ENCODE assay signal across 13 cellular contexts in genomic region chr9:93300175-93300572, GRCh38.
"Had no signal": no experiment of that assay in that cellular context is flagged by ENCODE, and none has a peak within 500 bp of the region (broad histone marks: within the 10 kb centered on the region; RNA-seq: fewer than 3 reads in every experiment).

No MANE protein-coding gene starts in this region.

- H3K36me3 ChIP-seq: cardiac muscle cell, colonic mucosa, gastrocnemius medialis, tibial artery had no signal

- H3K9ac ChIP-seq: parathyroid adenoma had no signal

- H3K9me3 ChIP-seq: colonic mucosa, gastrocnemius medialis, tibial artery had no signal

- H3K4me3 Mint-ChIP-seq: activated B cell treated with CpG ODN at 0.5 μM for 24 hours; activated naive CD4-positive, alpha-beta T cell treated with anti-CD3 and anti-CD28 coated beads for 36 hours; neural crest cell had no signal

- H3K27ac Mint-ChIP-seq: activated B cell treated with CpG ODN at 0.5 μM for 24 hours; activated naive CD4-positive, alpha-beta T cell treated with anti-CD3 and anti-CD28 coated beads for 36 hours had no signal

- DNase-seq: activated B cell treated with CpG ODN at 0.5 μM for 24 hours; activated CD4-positive, alpha-beta T cell treated with anti-CD3 and anti-CD28 coated beads, Interleukin-2, amount 50 U/mL, for 4 hours; activated naive CD4-positive, alpha-beta T cell treated with anti-CD3 and anti-CD28 coated beads for 36 hours; effector CD4-positive, alpha-beta T cell; gastrocnemius medialis; retina; T-helper 1 cell had no signal

- H2AFZ ChIP-seq: parathyroid adenoma had no signal

- H3K27ac ChIP-seq: cardiac muscle cell, parathyroid adenoma, skin epidermis, tibial artery had no signal

- H3K79me2 ChIP-seq: parathyroid adenoma had no signal

- H3K4me3 ChIP-seq: cardiac muscle cell, colonic mucosa, gastrocnemius medialis, skin epidermis, tibial artery had no signal

- H3K9me3 Mint-ChIP-seq: activated B cell treated with CpG ODN at 0.5 μM for 24 hours; activated naive CD4-positive, alpha-beta T cell treated with anti-CD3 and anti-CD28 coated beads for 36 hours; neural crest cell had no signal

- H3K4me1 ChIP-seq: parathyroid adenoma, tibial artery had no signal

- H3K27me3 ChIP-seq: cardiac muscle cell, colonic mucosa, gastrocnemius medialis had no signal
